ENCODE assay signal across 22 cellular contexts in the genomic region with DNA sequence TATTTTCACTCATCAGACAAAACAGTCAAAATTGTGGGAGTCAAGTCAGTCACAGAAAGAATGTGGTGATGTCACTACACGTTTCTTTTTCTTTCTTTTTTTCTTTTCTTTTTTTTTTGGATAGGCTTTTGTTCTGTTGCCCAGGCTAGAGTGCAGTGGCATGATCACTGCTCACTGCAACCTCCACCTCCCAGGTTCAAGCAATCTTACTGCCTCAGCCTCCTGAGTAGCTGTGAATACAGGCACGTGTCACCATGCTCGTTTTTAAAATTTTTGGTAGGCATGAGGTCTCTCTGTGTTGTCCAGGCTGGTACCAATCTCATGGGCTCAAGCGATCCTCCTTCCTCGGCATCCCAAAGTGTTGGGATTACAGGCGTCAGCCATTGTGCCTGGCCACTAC. TPM values are rescaled to one million over a fixed set of nuclear protein-coding genes. Genes with fewer than 3 reads are reported as not detected.
DNase-seq lines count a peak whose midpoint lies in the region; ATAC-seq and TF ChIP-seq lines count a peak whose summit lies in the region.
"Had no signal": no experiment of that assay in that cellular context is flagged by ENCODE, and none has a peak within 500 bp of the region (broad histone marks: within the 10 kb centered on the region; RNA-seq: fewer than 3 reads in every experiment).

No MANE protein-coding gene starts in this region.

- H3K4me1 Mint-ChIP-seq in activated CD4-positive, alpha-beta T cell treated with anti-CD3 and anti-CD28 coated beads for 36 hours = peaks cover 34% of the 10 kb centered on the region
- H3K4me1 Mint-ChIP-seq in activated CD4-positive, alpha-beta T cell treated with anti-CD3 and anti-CD28 coated beads, Interleukin-2, amount 10 ng/mL, durations not matched to agents 7 days and 5 days = peaks cover 24% of the 10 kb centered on the region

- intact Hi-C loops in activated CD4-positive, alpha-beta T cell treated with anti-CD3 and anti-CD28 coated beads for 36 hours (cut with DNase I, micrococcal nuclease) = loop anchor here in 1 of 2 experiments (2.0 kb wide), 1 partner anchor 22 kb away; no protein-coding TSS in a partner anchor

- H3K9ac ChIP-seq in mucosa of rectum (ENCODE audit: low read depth in 1 of 2, low read length in 2 of 2) = peak overlapping the region; percentile 3 to 15
- H3K9ac ChIP-seq: BLaER1 had no signal

- TF ChIP-seq POLR2A in GM18505 (IDR thresholded peaks at IDR 0.05; ENCODE audit: borderline replicate concordance, extremely low read depth, insufficient read depth, insufficient read length) = peak; percentile 7
- peak; percentile 46 for TF ChIP-seq POLR2A in Raji (IDR thresholded peaks at IDR 0.05; ENCODE audit: insufficient read depth, low read depth, low read length)

- peaks cover 3% of the 10 kb centered on the region for H3K36me3 Mint-ChIP-seq in activated CD4-positive, alpha-beta T cell treated with anti-CD3 and anti-CD28 coated beads for 36 hours (ENCODE audit: low read depth)
- peaks cover 13% of the 10 kb centered on the region for H3K36me3 Mint-ChIP-seq in activated CD4-positive, alpha-beta T cell treated with anti-CD3 and anti-CD28 coated beads, Interleukin-2, amount 10 ng/mL, durations not matched to agents 7 days and 5 days (ENCODE audit: low read depth)

- no peak for ATAC-seq in activated CD4-positive, alpha-beta T cell treated with anti-CD3 and anti-CD28 coated beads for 36 hours
- no peak for ATAC-seq in GM18505 (IDR thresholded peaks at IDR 0.05; ENCODE audit: unreplicated experiment)
- ATAC-seq in HG03039 (IDR thresholded peaks at IDR 0.05; ENCODE audit: unreplicated experiment) = no peak

- no peaks in the 10 kb centered on the region for H3K27me3 ChIP-seq in mucosa of rectum (ENCODE audit: control insufficient read depth in 2 of 2, insufficient read depth in 2 of 2, low read length in 2 of 2)
- H3K27me3 ChIP-seq: BLaER1, colonic mucosa, MG63 had no signal

- peak overlapping the region; percentile 69 for H3K4me3 Mint-ChIP-seq in activated CD4-positive, alpha-beta T cell treated with anti-CD3 and anti-CD28 coated beads for 36 hours
- H3K4me3 Mint-ChIP-seq in activated CD4-positive, alpha-beta T cell treated with anti-CD3 and anti-CD28 coated beads, Interleukin-2, amount 10 ng/mL, durations not matched to agents 7 days and 5 days = no peak overlapping the region
- H3K4me3 Mint-ChIP-seq: HFFc6 had no signal

- no peaks in the 10 kb centered on the region for H3K9me3 ChIP-seq in mucosa of rectum (ENCODE audit: control insufficient read depth in 2 of 2, low read length in 2 of 2)
- H3K9me3 ChIP-seq: BLaER1, colonic mucosa, MG63 had no signal

- H3K4me1 ChIP-seq in mucosa of rectum (ENCODE audit: control insufficient read depth in 2 of 2, insufficient read depth in 2 of 2, low read length in 2 of 2) = no peaks in the 10 kb centered on the region
- H3K4me1 ChIP-seq: BLaER1, colonic mucosa had no signal

- no peak for DNase-seq in activated CD4-positive, alpha-beta T cell treated with anti-CD3 and anti-CD28 coated beads for 36 hours
- no peak for DNase-seq in activated CD4-positive, alpha-beta T cell treated with anti-CD3 and anti-CD28 coated beads, Interleukin-2, amount 10 ng/mL, durations not matched to agents 7 days and 5 days
- no peak for DNase-seq in mucosa of gallbladder (ENCODE audit: low spot score)
- no peak for DNase-seq in NCI-H69 (lab: John Stamatoyannopoulos, UW)
- DNase-seq: activated CD4-positive, alpha-beta T cell treated with anti-CD3 and anti-CD28 coated beads, Interleukin-2, amount 50 U/mL, for 48 hours; colonic mucosa; DMS53; foreskin fibroblast; HFFc6; mesenchymal stem cell; MG63; NCI-H2029; stimulated activated CD4-positive, alpha-beta T cell treated with anti-CD3 and anti-CD28 coated beads, Interleukin-12 subunit alpha, Interleukin-12 subunit beta, amount 100 ng/mL, for 4 hours; stimulated activated naive CD4-positive, alpha-beta T cell treated with Interleukin-2 at 50 U/mL for 16 hours had no signal

- H3K27ac Mint-ChIP-seq in activated CD4-positive, alpha-beta T cell treated with anti-CD3 and anti-CD28 coated beads for 36 hours = no peak overlapping the region
- no peak overlapping the region for H3K27ac Mint-ChIP-seq in activated CD4-positive, alpha-beta T cell treated with anti-CD3 and anti-CD28 coated beads, Interleukin-2, amount 10 ng/mL, durations not matched to agents 7 days and 5 days
- H3K27ac Mint-ChIP-seq: HFFc6 had no signal

- no peaks in the 10 kb centered on the region for H3K9me3 Mint-ChIP-seq in activated CD4-positive, alpha-beta T cell treated with anti-CD3 and anti-CD28 coated beads for 36 hours (ENCODE audit: low read depth)
- H3K9me3 Mint-ChIP-seq in activated CD4-positive, alpha-beta T cell treated with anti-CD3 and anti-CD28 coated beads, Interleukin-2, amount 10 ng/mL, durations not matched to agents 7 days and 5 days = peaks cover under 1% of the 10 kb centered on the region
- H3K9me3 Mint-ChIP-seq: HFFc6 had no signal

- CTCF ChIA-PET in activated CD4-positive, alpha-beta T cell treated with anti-CD3 and anti-CD28 coated beads for 36 hours (lab: Charles Lee) = interaction anchor here (0.6 to 2.6 kb wide), 5 partner anchors 12 to 728 kb away, joined by 3 to 9 read pairs (median 5); no protein-coding TSS in a partner anchor
- CTCF ChIA-PET in activated CD4-positive, alpha-beta T cell treated with anti-CD3 and anti-CD28 coated beads, Interleukin-2, amount 10 ng/mL, durations not matched to agents 7 days and 5 days (lab: Charles Lee) = interaction anchor here (1.0 to 2.3 kb wide), 8 partner anchors 8 to 57 kb away, joined by 3 to 11 read pairs (median 4); no protein-coding TSS in a partner anchor

- H3K27me3 Mint-ChIP-seq in activated CD4-positive, alpha-beta T cell treated with anti-CD3 and anti-CD28 coated beads for 36 hours = no peaks in the 10 kb centered on the region
- H3K27me3 Mint-ChIP-seq in activated CD4-positive, alpha-beta T cell treated with anti-CD3 and anti-CD28 coated beads, Interleukin-2, amount 10 ng/mL, durations not matched to agents 7 days and 5 days = no peaks in the 10 kb centered on the region

- H3K36me3 ChIP-seq in mucosa of rectum (ENCODE audit: control insufficient read depth in 2 of 2, insufficient read depth in 2 of 2, low read length in 2 of 2) = no peaks in the 10 kb centered on the region
- H3K36me3 ChIP-seq: BLaER1, colonic mucosa, MG63 had no signal

- no peak overlapping the region for H3K4me3 ChIP-seq in mucosa of rectum (ENCODE audit: low read length in 2 of 2)
- H3K4me3 ChIP-seq: BLaER1, colonic mucosa, MG63 had no signal

- POLR2A ChIA-PET in activated CD4-positive, alpha-beta T cell treated with anti-CD3 and anti-CD28 coated beads for 36 hours (lab: Charles Lee) = no interaction called here
- POLR2A ChIA-PET in activated CD4-positive, alpha-beta T cell treated with anti-CD3 and anti-CD28 coated beads, Interleukin-2, amount 10 ng/mL, durations not matched to agents 7 days and 5 days (lab: Charles Lee) = no interaction called here

- peak overlapping the region; percentile 70 to 71 for H3K27ac ChIP-seq in mucosa of rectum (ENCODE audit: low read depth in 2 of 2, low read length in 2 of 2)
- H3K27ac ChIP-seq: BLaER1, colonic mucosa had no signal

RNA-seq across cellular contexts. Expression of gene CLECL1, which starts 2.3 kb away (rescaled TPM):
- 1 to 10 TPM; 3.1 to 3.8 TPM for total RNA-seq in activated CD4-positive, alpha-beta T cell treated with anti-CD3 and anti-CD28 coated beads for 36 hours
- total RNA-seq in activated CD4-positive, alpha-beta T cell treated with anti-CD3 and anti-CD28 coated beads, Interleukin-2, amount 10 ng/mL, durations not matched to agents 7 days and 5 days = 1 to 10 TPM; 1.2 to 1.4 TPM
- total RNA-seq in mucosa of gallbladder = 0.69 TPM
- total RNA-seq: A172, HFFc6, kidney epithelial cell, NCI-H460 had no signal

RNA-seq across cellular contexts. Expression of gene CD69, which starts 30.1 kb away (rescaled TPM):
- total RNA-seq in activated CD4-positive, alpha-beta T cell treated with anti-CD3 and anti-CD28 coated beads for 36 hours = 100 to 1,000 TPM in 1 of 2 experiments, 10 to 100 TPM in 1; 97.9 to 127 TPM
- 10 to 100 TPM; 71.6 to 82.4 TPM for total RNA-seq in activated CD4-positive, alpha-beta T cell treated with anti-CD3 and anti-CD28 coated beads, Interleukin-2, amount 10 ng/mL, durations not matched to agents 7 days and 5 days
- total RNA-seq in mucosa of gallbladder = 18.4 TPM
- total RNA-seq: A172, HFFc6, NCI-H460 had no signal
